ENCODE assay signal across 9 cellular contexts in the genomic region with DNA sequence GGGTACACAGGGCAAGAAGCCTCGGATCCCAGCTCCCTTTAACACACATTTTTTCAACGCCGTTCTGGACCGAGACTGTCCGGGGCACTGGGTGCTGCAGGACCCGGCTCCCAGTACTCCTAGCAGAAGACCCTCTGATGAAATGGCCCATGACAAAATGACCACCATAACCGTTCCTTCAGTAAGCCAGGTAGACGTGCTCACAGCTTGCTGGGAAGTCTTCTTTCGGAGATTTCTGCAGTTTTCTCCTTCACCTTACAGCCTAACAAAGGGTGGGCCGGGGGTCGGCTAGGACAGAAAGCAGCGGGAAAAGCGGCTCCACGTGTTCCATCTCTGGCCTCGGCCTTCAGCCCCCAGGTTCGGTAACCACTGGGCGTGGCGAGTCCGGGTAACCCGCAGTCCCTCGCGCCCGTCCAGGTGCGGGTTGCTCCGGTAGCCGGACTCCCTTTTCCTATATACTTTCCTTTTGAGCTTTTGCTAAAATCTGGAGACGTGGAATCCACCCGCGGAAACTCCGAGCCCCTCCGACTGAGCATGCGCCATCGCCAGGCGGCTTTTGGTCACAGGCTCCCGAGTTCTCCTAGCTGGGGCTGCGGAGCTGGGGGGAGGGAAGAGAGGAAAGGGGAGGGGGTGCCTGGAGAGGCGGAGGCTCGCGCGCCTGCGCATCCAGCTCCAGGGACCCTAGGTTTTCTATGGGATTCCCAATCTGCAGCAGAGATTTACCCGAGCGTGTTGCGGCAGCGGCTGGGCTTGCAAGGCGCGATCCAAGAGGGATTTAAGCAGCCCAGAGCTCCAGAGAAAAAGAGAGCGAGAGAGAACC. TPM values are rescaled to one million over a fixed set of nuclear protein-coding genes. Genes with fewer than 3 reads are reported as not detected.
DNase-seq lines count a peak whose midpoint lies in the region; ATAC-seq and TF ChIP-seq lines count a peak whose summit lies in the region.
"Had no signal": no experiment of that assay in that cellular context is flagged by ENCODE, and none has a peak within 500 bp of the region (broad histone marks: within the 10 kb centered on the region; RNA-seq: fewer than 3 reads in every experiment).

TSS of gene VSNL1 (plus strand) at position 704 of the 820 bp plus-strand sequence. CDS start 51,379 bp downstream, outside the sequence.

- DNase-seq in DMS153 (lab: John Stamatoyannopoulos, UW) (peak; percentile 84), NCI-H1694 (lab: John Stamatoyannopoulos, UW) (peak; percentile 78), brain pericyte (ENCODE audit: low read depth, low spot score) (peak; percentile 67), gastrocnemius medialis (peak in 1 of 2 donors; percentile 51), natural killer cell (no peak)
- DNase-seq in stimulated activated naive CD4-positive, alpha-beta T cell treated with Interleukin-2 at 50 U/mL for 16 hours (lab: John Stamatoyannopoulos, UW) = no peak
- DNase-seq in activated T-cell treated with anti-CD3 and anti-CD28 coated beads, Interleukin-2, amount 50 U/mL, for 1 hour = no peak
- DNase-seq: naive B cell had no signal

- peaks cover 38 to 42% of the 10 kb centered on the region in 2 donors for H3K27me3 Mint-ChIP-seq in natural killer cell (ENCODE audit: low read depth in 2 of 2)

- TF ChIP-seq POLR2A in gastrocnemius medialis (IDR thresholded peaks at IDR 0.05) = no peak

- in situ Hi-C loops in gastrocnemius medialis (cut with MboI; ENCODE audit: low sequenced_read_pairs in 4 of 4) = no loop called here

- H3K27ac ChIP-seq in gastrocnemius medialis = peak within 1 kb of the TSS in 3 of 4 donors; percentile 69 to 74 (median 69)

- no peaks in the 10 kb centered on the region for H3K4me1 Mint-ChIP-seq in natural killer cell

- H3K27ac Mint-ChIP-seq in natural killer cell = no peak within 1 kb of the TSS

- peaks cover 2 to 6% of the 10 kb centered on the region in 2 donors for H3K9me3 Mint-ChIP-seq in natural killer cell

- peaks cover 0 to 35% (median 4%) of the 10 kb centered on the region in 3 donors for H3K27me3 ChIP-seq in gastrocnemius medialis

- peak; percentile 43 to 68 for ATAC-seq in gastrocnemius medialis
- no peak for ATAC-seq in natural killer cell

- H3K4me1 ChIP-seq in gastrocnemius medialis = peaks cover 6 to 23% of the 10 kb centered on the region in 2 donors

- no peak within 1 kb of the TSS for H3K4me3 Mint-ChIP-seq in natural killer cell

- no peaks in the 10 kb centered on the region for H3K36me3 Mint-ChIP-seq in natural killer cell
- H3K36me3 Mint-ChIP-seq: naive B cell had no signal

- H3K9me3 ChIP-seq in iPS-18c (ENCODE audit: control insufficient read depth, insufficient read depth, low read length) (no peaks in the 10 kb centered on the region), gastrocnemius medialis (no peaks in the 10 kb centered on the region)

- peak within 1 kb of the TSS; percentile 61 for H3K4me3 ChIP-seq in iPS-18c (ENCODE audit: insufficient read depth, low read depth, low read length)
- H3K4me3 ChIP-seq in gastrocnemius medialis = peak within 1 kb of the TSS; percentile 55 to 69 (median 61)

- no peaks in the 10 kb centered on the region for H3K36me3 ChIP-seq in gastrocnemius medialis

- intact Hi-C loops in gastrocnemius medialis (cut with DNase I; ENCODE audit: low total_unique reads) = loop anchor here (1.0 kb wide), 1 partner anchor 22 kb away; the partner anchor contains the start of gene RAD51AP2
- intact Hi-C loops in natural killer cell (cut with micrococcal nuclease) = no loop called here

- TF ChIP-seq CTCF in gastrocnemius medialis (IDR thresholded peaks at IDR 0.05 in 4 of 5, conservative IDR thresholded peaks at IDR 0.05 in 1 of 5) (no peak), natural killer cell (IDR thresholded peaks at IDR 0.05) (no peak)

RNA-seq across cellular contexts. Expression of gene VSNL1, which starts in this region (rescaled TPM):
- total RNA-seq in gastrocnemius medialis (not detected), natural killer cell (not detected)

Comparison
In these comparisons a context has a peak if more than half of its experiments do, and no peak if none do; other contexts are left out.
1. Peak in ATAC-seq, H3K4me3 ChIP-seq and H3K27ac ChIP-seq in gastrocnemius medialis; RNA of the gene not detected or under 1 TPM.
2. DNase-seq: peak in DMS153 (single experiment), NCI-H1694 (single experiment) and brain pericyte (single experiment); none in stimulated activated naive CD4-positive, alpha-beta T cell treated with Interleukin-2 at 50 U/mL for 16 hours (single experiment), natural killer cell (single experiment) and activated T-cell treated with anti-CD3 and anti-CD28 coated beads, Interleukin-2, amount 50 U/mL, for 1 hour (single experiment).